In genomic region chrX:13506574-13506973, GRCh38 we compare ENCODE assay signal across 7 cellular contexts.
A peak's percentile ranks its signal among the peaks of the same experiment; 100 is the strongest.
DNase-seq lines count a peak whose midpoint lies in the region; TF ChIP-seq lines count a peak whose summit lies in the region.

No MANE protein-coding gene starts in this region.

- no peak overlapping the region for H3K9ac ChIP-seq in colonic mucosa (ENCODE audit: low read depth in 2 of 2, low read length in 2 of 2)

- H3K9me3 ChIP-seq in colonic mucosa: no peaks in the 10 kb centered on the region

- no peaks in the 10 kb centered on the region for H3K36me3 ChIP-seq in colonic mucosa

- H3K27ac ChIP-seq in colonic mucosa: no peak overlapping the region

- no peak overlapping the region for H3K4me3 ChIP-seq in colonic mucosa

- no peaks in the 10 kb centered on the region for H3K4me1 ChIP-seq in colonic mucosa

- DNase-seq in NCI-H1417 (lab: John Stamatoyannopoulos, UW): peak; percentile 27 to 82 (median 31)
- DNase-seq in activated CD4-positive, CD25-positive, alpha-beta regulatory T cell treated with anti-CD3 and anti-CD28 coated beads, Interleukin-2, amount 50 U/mL, for 16 hours (ENCODE audit: low read depth, low spot score): peak; percentile 8
- DNase-seq in colonic mucosa: peak; percentile 39
- peak; percentile 53 to 63 for DNase-seq in lung microvascular endothelial cell (ENCODE audit: low read depth in 2 of 2)
- peak in 5 of 6 experiments; percentile 15 to 44 (median 28) for DNase-seq in stimulated activated naive CD4-positive, alpha-beta T cell (lab: John Stamatoyannopoulos, UW)
- DNase-seq in NCI-H1048 (lab: John Stamatoyannopoulos, UW): no peak

- TF ChIP-seq CTCF in GM12874 (IDR thresholded peaks at IDR 0.05; ENCODE audit: insufficient read depth, low read depth, low read length) (peak; percentile 43), colonic mucosa (IDR thresholded peaks at IDR 0.05) (peak; percentile 80)

- intact Hi-C loops in colonic mucosa (cut with DNase I): loop anchor here (2.0 to 10.0 kb wide), 3 partner anchors 142 to 1638 kb away; no protein-coding TSS in a partner anchor

- H3K27me3 ChIP-seq in colonic mucosa: peaks cover 6% of the 10 kb centered on the region
